8 cellular contexts compared by ENCODE assay signal in genomic region chr3:130850044-130850797, GRCh38. TPM values are rescaled to one million over a fixed set of nuclear protein-coding genes. Genes with fewer than 3 reads are reported as not detected.
DNase-seq lines count a peak whose midpoint lies in the region; ATAC-seq and TF ChIP-seq lines count a peak whose summit lies in the region.

No MANE protein-coding gene starts in this region.

- 0 out of 2 replicates have a peak overlapping the region, but pooled peaks have one; percentile 23 for H3K9ac ChIP-seq in HUES48 (ENCODE audit: low read depth, low read length)

- ATAC-seq in GM21423 (IDR thresholded peaks at IDR 0.05; ENCODE audit: unreplicated experiment), result peak; percentile 53
- ATAC-seq in SK-N-SH treated with all-trans-retinoic acid at 6 μM for 48 hours, result peak; percentile 63

- H3K36me3 ChIP-seq in HUES48 (ENCODE audit: control insufficient read depth, insufficient read depth, low read length) (no peaks in the 10 kb centered on the region), breast epithelium (no peaks in the 10 kb centered on the region), thymus (ENCODE audit: control insufficient read depth, insufficient read depth) (no peaks in the 10 kb centered on the region)

- DNase-seq in DMS79 (lab: John Stamatoyannopoulos, UW), result peak; percentile 80
- DNase-seq in breast epithelium (ENCODE audit: low spot score in 2 of 2), result no peak
- DNase-seq in myocyte (ENCODE audit: low read depth), result peak; percentile 70
- DNase-seq in NCI-H1930 (lab: John Stamatoyannopoulos, UW), result no peak

- intact Hi-C loops in breast epithelium (cut with DNase I; ENCODE audit: low total_unique reads), result no loop called here

- H3K4me1 ChIP-seq in HUES48 (ENCODE audit: control insufficient read depth, insufficient read depth, low read length), result peaks cover 33% of the 10 kb centered on the region
- no peaks in the 10 kb centered on the region for H3K4me1 ChIP-seq in breast epithelium
- peaks cover 22% of the 10 kb centered on the region for H3K4me1 ChIP-seq in thymus (ENCODE audit: control insufficient read depth, insufficient read depth, low read length)

- no peaks in the 10 kb centered on the region for H3K27me3 ChIP-seq in HUES48 (ENCODE audit: control insufficient read depth, insufficient read depth, low read length)
- no peaks in the 10 kb centered on the region for H3K27me3 ChIP-seq in breast epithelium
- no peaks in the 10 kb centered on the region for H3K27me3 ChIP-seq in thymus (ENCODE audit: control insufficient read depth, insufficient read depth)

- H3K27ac ChIP-seq in HUES48 (ENCODE audit: low read depth, low read length), result no peak overlapping the region
- H3K27ac ChIP-seq in breast epithelium, result peak overlapping the region; percentile 63 to 81
- peak overlapping the region; percentile 62 for H3K27ac ChIP-seq in thymus (ENCODE audit: low read depth)

- TF ChIP-seq POLR2A in breast epithelium (IDR thresholded peaks at IDR 0.05), result no peak

- H3K4me3 ChIP-seq in HUES48 (ENCODE audit: low read depth, low read length) (no peak overlapping the region), breast epithelium (peak overlapping the region; percentile 14 to 47 (median 29)), thymus (ENCODE audit: low read length) (peak overlapping the region; percentile 29)

- H3K9me3 ChIP-seq in HUES48 (ENCODE audit: control insufficient read depth, insufficient read depth, low read length) (no peaks in the 10 kb centered on the region), breast epithelium (no peaks in the 10 kb centered on the region), thymus (ENCODE audit: control insufficient read depth) (no peaks in the 10 kb centered on the region)

- WGBS in thymus, result 2% methylated on average over 8 of the region's 8 CpGs

- TF ChIP-seq CTCF in breast epithelium (IDR thresholded peaks at IDR 0.05), result no peak

TF ChIP-seq in SK-N-SH treated with all-trans-retinoic acid at 6 μM for 48 hours, 23 proteins besides CTCF, POLR2A, EP300 and RAD21:
- no peak for TF ChIP-seq ZFP30 (CRISPR knock-in tag; IDR thresholded peaks at IDR 0.05)
- TF ChIP-seq CREB5 (CRISPR knock-in tag; IDR thresholded peaks at IDR 0.05; ENCODE audit: low read depth), result peak; percentile 46; the same call in 1 of the 2 replicates
- no peak for TF ChIP-seq RARB (CRISPR knock-in tag; IDR thresholded peaks at IDR 0.05)
- no peak for TF ChIP-seq GLIS3 (CRISPR knock-in tag; IDR thresholded peaks at IDR 0.05)
- TF ChIP-seq TSHZ2 (CRISPR knock-in tag; IDR thresholded peaks at IDR 0.05), result no peak
- TF ChIP-seq PATZ1 (CRISPR knock-in tag; IDR thresholded peaks at IDR 0.05; ENCODE audit: borderline replicate concordance), result no peak
- TF ChIP-seq POU6F1 (CRISPR knock-in tag; IDR thresholded peaks at IDR 0.05; ENCODE audit: borderline replicate concordance, low read depth), result no peak
- TF ChIP-seq SNAI2 (CRISPR knock-in tag; IDR thresholded peaks at IDR 0.05), result peak; percentile 21; the same call in 1 of the 2 replicates
- TF ChIP-seq CSDC2 (CRISPR knock-in tag; IDR thresholded peaks at IDR 0.05), result no peak
- TF ChIP-seq BACH2 (CRISPR knock-in tag; IDR thresholded peaks at IDR 0.05; ENCODE audit: borderline replicate concordance), result no peak
- peak; percentile 85 for TF ChIP-seq ISL1 (CRISPR knock-in tag; IDR thresholded peaks at IDR 0.05)
- TF ChIP-seq TCF4 (CRISPR knock-in tag; IDR thresholded peaks at IDR 0.05; ENCODE audit: borderline replicate concordance), result no peak; the same call in 1 of the 2 replicates
- TF ChIP-seq ZNF565 (CRISPR knock-in tag; conservative IDR thresholded peaks at IDR 0.05; ENCODE audit: low read depth), result no peak
- TF ChIP-seq ARNTL (CRISPR knock-in tag; IDR thresholded peaks at IDR 0.05; ENCODE audit: borderline replicate concordance, low read depth), result no peak
- TF ChIP-seq ZNF70 (CRISPR knock-in tag; IDR thresholded peaks at IDR 0.05), result no peak
- TF ChIP-seq ESRRG (CRISPR knock-in tag; IDR thresholded peaks at IDR 0.05), result no peak
- no peak for TF ChIP-seq ZC3H10 (CRISPR knock-in tag; IDR thresholded peaks at IDR 0.05)
- no peak for TF ChIP-seq TOX (CRISPR knock-in tag; IDR thresholded peaks at IDR 0.05; ENCODE audit: borderline replicate concordance)
- TF ChIP-seq ZNF8 (CRISPR knock-in tag; IDR thresholded peaks at IDR 0.05), result no peak
- no peak for TF ChIP-seq ZFP3 (CRISPR knock-in tag; IDR thresholded peaks at IDR 0.05)
- no peak for TF ChIP-seq OSR1 (CRISPR knock-in tag; IDR thresholded peaks at IDR 0.05)
- no peak for TF ChIP-seq PPARA (CRISPR knock-in tag; IDR thresholded peaks at IDR 0.05; ENCODE audit: borderline replicate concordance)

RNA-seq across cellular contexts. Expression of gene ATP2C1, which starts 43.7 kb away (rescaled TPM):
- total RNA-seq in breast epithelium (10 to 100 TPM; 59.4 to 76.4 (median 76.2) TPM), myocyte (50.0 and 55.6 TPM in 2 replicates)
- 46.8 TPM for polyA plus RNA-seq in myocyte (2012)
- polyA plus RNA-seq in thymus, result 60.2 TPM

Comparison
In these comparisons a context has a peak if more than half of its experiments do, and no peak if none do; other contexts are left out.
1. DNase-seq: peak in DMS79 (single experiment) and myocyte (single experiment); none in breast epithelium (0 of 2) and NCI-H1930 (0 of 2).